Comparison of ENCODE assay signal across 31 cellular contexts in the genomic region with DNA sequence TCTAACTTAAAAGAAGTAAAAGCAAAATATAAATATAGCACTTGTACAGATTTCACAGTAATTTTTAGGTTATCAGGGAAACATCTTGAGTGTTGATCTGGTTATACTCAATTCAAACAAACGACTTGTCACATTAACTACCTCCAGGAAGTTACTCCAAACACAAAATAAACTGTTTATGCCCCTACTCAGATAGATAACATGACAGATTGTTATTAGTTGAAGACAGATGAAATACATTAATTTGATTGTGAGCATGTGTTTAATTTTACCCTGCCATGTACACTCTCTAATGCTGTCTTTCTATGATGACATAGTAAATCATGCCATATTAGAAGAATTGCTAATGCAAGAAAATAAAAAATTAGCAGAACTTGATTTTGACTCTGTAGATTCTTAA.
"Had no signal": no experiment of that assay in that cellular context is flagged by ENCODE, and none has a peak within 500 bp of the region (broad histone marks: within the 10 kb centered on the region; RNA-seq: fewer than 3 reads in every experiment).

No MANE protein-coding gene starts in this region.

- H3K9me3 ChIP-seq: adrenal gland, ascending aorta, breast epithelium, colonic mucosa, gastrocnemius medialis had no signal

- H3K4me3 ChIP-seq: adrenal gland, ascending aorta, breast epithelium, cardiac muscle cell, colonic mucosa, gastrocnemius medialis, heart left ventricle had no signal

- H3K27me3 ChIP-seq: adrenal gland, ascending aorta, breast epithelium, cardiac muscle cell, colonic mucosa, foreskin keratinocyte, gastrocnemius medialis, heart left ventricle had no signal

- H3K4me1 ChIP-seq: adrenal gland, ascending aorta, breast epithelium, colonic mucosa, foreskin keratinocyte had no signal

- ATAC-seq: activated CD4-positive, CD25-positive, alpha-beta regulatory T cell treated with anti-CD3 and anti-CD28 coated beads, Interleukin-2, amount 50 U/mL, for 24 hours; activated CD8-positive, alpha-beta T cell treated with anti-CD3 and anti-CD28 coated beads for 36 hours; activated naive CD8-positive, alpha-beta T cell treated with anti-CD3 and anti-CD28 coated beads, Interleukin-2, amount 50 U/mL, for 24 hours; activated T-cell treated with anti-CD3 and anti-CD28 coated beads, Interleukin-2, amount 50 U/mL, for 4 hours; activated T-helper 17 cell treated with anti-CD3 and anti-CD28 coated beads, Interleukin-2, amount 50 U/mL, for 72 hours; esophagus mucosa; foreskin keratinocyte; gastrocnemius medialis; heart left ventricle; T-helper 17 cell had no signal

- H3K27ac ChIP-seq: adrenal gland, ascending aorta, breast epithelium, cardiac muscle cell, colonic mucosa, foreskin keratinocyte, gastrocnemius medialis, heart left ventricle, WERI-Rb-1 had no signal

- DNase-seq: activated B cell treated with CpG ODN at 0.5 μM for 24 hours; activated CD4-positive, alpha-beta T cell treated with anti-CD3 and anti-CD28 coated beads for 48 hours; activated CD4-positive, alpha-beta T cell treated with anti-CD3 and anti-CD28 coated beads, Interleukin-2, amount 50 U/mL, for 1 hour; activated CD4-positive, alpha-beta T cell treated with anti-CD3 and anti-CD28 coated beads, Interleukin-2, amount 50 U/mL, for 48 hours; activated CD8-positive, alpha-beta memory T cell treated with anti-CD3 and anti-CD28 coated beads for 24 hours; activated CD8-positive, alpha-beta T cell treated with anti-CD3 and anti-CD28 coated beads for 36 hours; activated effector memory CD4-positive, alpha-beta T cell treated with anti-CD3 and anti-CD28 coated beads, Interleukin-2, amount 50 U/mL, for 16 hours; activated naive CD4-positive, alpha-beta T cell treated with anti-CD3 and anti-CD28 coated beads for 36 hours; activated naive CD8-positive, alpha-beta T cell treated with anti-CD3 and anti-CD28 coated beads for 36 hours; activated naive CD8-positive, alpha-beta T cell treated with anti-CD3 and anti-CD28 coated beads, Interleukin-2, amount 50 U/mL, for 24 hours; activated T-cell treated with anti-CD3 and anti-CD28 coated beads, Interleukin-2, amount 50 U/mL, for 4 hours; adrenal gland; central memory CD4-positive, alpha-beta T cell; cerebellar nuclear complex; colonic mucosa; effector CD8-positive, alpha-beta T cell; endodermal cell; foreskin keratinocyte; gastrocnemius medialis; glutamatergic neuron; heart left ventricle; T-helper 1 cell; T-helper 17 cell; T1000; WERI-Rb-1 had no signal

- H3K36me3 ChIP-seq: adrenal gland, ascending aorta, breast epithelium, cardiac muscle cell, colonic mucosa, gastrocnemius medialis, heart left ventricle, WERI-Rb-1 had no signal
